Comparison of ENCODE assay signal across 1 cellular context in the genomic region with DNA sequence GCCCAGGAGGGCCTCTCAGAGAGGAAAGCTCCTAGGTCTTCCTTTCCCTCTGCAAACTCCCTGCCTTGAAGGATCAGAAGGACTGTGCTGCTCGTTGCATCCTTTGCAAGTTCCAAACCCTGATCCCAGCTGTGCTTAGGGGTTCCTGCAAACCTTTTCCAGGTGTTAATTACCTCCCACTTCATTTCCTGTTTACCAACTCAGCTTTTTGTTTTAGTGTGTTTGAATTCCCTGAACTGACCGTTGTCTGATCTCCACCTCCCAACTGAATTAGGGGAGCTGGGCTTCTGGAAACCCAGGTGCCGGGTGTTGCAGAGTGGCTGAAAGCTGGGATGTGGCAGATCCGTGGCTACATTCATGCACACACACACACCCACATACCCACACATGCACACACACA.
A peak's percentile ranks its signal among the peaks of the same experiment; 100 is the strongest.
TF ChIP-seq lines count a peak whose summit lies in the region.

No MANE protein-coding gene starts in this region.

TF ChIP-seq in H1, 55 proteins besides CTCF, POLR2A, EP300 and RAD21:
- TF ChIP-seq, protein P1, sequence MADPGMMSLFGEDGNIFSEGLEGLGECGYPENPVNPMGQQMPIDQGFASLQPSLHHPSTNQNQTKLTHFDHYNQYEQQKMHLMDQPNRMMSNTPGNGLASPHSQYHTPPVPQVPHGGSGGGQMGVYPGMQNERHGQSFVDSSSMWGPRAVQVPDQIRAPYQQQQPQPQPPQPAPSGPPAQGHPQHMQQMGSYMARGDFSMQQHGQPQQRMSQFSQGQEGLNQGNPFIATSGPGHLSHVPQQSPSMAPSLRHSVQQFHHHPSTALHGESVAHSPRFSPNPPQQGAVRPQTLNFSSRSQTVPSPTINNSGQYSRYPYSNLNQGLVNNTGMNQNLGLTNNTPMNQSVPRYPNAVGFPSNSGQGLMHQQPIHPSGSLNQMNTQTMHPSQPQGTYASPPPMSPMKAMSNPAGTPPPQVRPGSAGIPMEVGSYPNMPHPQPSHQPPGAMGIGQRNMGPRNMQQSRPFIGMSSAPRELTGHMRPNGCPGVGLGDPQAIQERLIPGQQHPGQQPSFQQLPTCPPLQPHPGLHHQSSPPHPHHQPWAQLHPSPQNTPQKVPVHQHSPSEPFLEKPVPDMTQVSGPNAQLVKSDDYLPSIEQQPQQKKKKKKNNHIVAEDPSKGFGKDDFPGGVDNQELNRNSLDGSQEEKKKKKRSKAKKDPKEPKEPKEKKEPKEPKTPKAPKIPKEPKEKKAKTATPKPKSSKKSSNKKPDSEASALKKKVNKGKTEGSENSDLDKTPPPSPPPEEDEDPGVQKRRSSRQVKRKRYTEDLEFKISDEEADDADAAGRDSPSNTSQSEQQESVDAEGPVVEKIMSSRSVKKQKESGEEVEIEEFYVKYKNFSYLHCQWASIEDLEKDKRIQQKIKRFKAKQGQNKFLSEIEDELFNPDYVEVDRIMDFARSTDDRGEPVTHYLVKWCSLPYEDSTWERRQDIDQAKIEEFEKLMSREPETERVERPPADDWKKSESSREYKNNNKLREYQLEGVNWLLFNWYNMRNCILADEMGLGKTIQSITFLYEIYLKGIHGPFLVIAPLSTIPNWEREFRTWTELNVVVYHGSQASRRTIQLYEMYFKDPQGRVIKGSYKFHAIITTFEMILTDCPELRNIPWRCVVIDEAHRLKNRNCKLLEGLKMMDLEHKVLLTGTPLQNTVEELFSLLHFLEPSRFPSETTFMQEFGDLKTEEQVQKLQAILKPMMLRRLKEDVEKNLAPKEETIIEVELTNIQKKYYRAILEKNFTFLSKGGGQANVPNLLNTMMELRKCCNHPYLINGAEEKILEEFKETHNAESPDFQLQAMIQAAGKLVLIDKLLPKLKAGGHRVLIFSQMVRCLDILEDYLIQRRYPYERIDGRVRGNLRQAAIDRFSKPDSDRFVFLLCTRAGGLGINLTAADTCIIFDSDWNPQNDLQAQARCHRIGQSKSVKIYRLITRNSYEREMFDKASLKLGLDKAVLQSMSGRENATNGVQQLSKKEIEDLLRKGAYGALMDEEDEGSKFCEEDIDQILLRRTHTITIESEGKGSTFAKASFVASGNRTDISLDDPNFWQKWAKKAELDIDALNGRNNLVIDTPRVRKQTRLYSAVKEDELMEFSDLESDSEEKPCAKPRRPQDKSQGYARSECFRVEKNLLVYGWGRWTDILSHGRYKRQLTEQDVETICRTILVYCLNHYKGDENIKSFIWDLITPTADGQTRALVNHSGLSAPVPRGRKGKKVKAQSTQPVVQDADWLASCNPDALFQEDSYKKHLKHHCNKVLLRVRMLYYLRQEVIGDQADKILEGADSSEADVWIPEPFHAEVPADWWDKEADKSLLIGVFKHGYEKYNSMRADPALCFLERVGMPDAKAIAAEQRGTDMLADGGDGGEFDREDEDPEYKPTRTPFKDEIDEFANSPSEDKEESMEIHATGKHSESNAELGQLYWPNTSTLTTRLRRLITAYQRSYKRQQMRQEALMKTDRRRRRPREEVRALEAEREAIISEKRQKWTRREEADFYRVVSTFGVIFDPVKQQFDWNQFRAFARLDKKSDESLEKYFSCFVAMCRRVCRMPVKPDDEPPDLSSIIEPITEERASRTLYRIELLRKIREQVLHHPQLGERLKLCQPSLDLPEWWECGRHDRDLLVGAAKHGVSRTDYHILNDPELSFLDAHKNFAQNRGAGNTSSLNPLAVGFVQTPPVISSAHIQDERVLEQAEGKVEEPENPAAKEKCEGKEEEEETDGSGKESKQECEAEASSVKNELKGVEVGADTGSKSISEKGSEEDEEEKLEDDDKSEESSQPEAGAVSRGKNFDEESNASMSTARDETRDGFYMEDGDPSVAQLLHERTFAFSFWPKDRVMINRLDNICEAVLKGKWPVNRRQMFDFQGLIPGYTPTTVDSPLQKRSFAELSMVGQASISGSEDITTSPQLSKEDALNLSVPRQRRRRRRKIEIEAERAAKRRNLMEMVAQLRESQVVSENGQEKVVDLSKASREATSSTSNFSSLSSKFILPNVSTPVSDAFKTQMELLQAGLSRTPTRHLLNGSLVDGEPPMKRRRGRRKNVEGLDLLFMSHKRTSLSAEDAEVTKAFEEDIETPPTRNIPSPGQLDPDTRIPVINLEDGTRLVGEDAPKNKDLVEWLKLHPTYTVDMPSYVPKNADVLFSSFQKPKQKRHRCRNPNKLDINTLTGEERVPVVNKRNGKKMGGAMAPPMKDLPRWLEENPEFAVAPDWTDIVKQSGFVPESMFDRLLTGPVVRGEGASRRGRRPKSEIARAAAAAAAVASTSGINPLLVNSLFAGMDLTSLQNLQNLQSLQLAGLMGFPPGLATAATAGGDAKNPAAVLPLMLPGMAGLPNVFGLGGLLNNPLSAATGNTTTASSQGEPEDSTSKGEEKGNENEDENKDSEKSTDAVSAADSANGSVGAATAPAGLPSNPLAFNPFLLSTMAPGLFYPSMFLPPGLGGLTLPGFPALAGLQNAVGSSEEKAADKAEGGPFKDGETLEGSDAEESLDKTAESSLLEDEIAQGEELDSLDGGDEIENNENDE (IDR thresholded peaks at IDR 0.05; ENCODE audit: insufficient replicate concordance, low read length) = no peak
- TF ChIP-seq KDM5A (IDR thresholded peaks at IDR 0.05; ENCODE audit: low read length) (no peak), SIRT6 (IDR thresholded peaks at IDR 0.05; ENCODE audit: low read length) (no peak), POLR2AphosphoS5 (IDR thresholded peaks at IDR 0.05; ENCODE audit: low read depth, low read length) (no peak), CTBP2 (IDR thresholded peaks at IDR 0.05; ENCODE audit: borderline replicate concordance, insufficient read depth, insufficient read length, low read length) (no peak), SIN3A (conservative IDR thresholded peaks at IDR 0.05 in 1 of 2, IDR thresholded peaks at IDR 0.05 in 1 of 2; ENCODE audit: low read depth in 1 of 2, low read length in 2 of 2) (no peak), SP1 (IDR thresholded peaks at IDR 0.05; ENCODE audit: low read depth, low read length) (peak; percentile 73; the same call in 1 of the 2 replicates)
